ENCODE assay signal across 8 cellular contexts in the genomic region with DNA sequence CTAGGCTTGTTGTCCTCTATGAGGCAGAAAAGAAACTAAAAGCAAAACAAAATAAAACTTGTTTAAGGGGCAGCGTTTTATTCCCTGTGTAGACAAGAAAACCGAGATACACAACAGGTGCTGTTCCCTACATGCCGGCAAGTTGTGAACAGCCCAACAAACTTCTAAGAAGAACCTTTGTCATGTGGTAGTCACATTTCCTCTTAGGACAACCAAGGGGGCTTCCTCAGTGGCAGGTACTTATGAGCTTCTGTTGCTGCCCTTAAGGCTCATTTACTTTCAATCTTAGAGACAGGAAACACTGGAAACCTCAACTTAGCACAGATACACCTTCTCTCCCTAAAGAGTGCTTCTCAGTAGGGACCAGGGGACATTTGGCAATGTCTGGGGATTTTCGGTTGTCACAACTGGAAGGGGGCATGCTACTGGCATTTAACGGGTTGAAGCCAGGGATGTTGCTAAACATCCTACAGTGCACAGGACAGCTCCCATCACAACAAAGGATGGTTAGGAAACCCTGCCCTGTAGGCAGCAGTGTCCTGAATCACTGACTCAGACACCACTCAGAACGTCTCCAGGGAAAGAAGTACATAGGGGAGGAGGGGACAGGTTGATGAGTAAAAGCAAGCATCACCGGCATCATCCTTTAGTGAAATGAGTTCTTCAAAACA.
DNase-seq lines count a peak whose midpoint lies in the region; ATAC-seq and TF ChIP-seq lines count a peak whose summit lies in the region.

No MANE protein-coding gene starts in this region.

- H3K4me1 Mint-ChIP-seq in activated CD4-positive, alpha-beta memory T cell treated with anti-CD3 and anti-CD28 coated beads, Interleukin-2, amount 10 ng/mL, durations not matched to agents 7 days and 5 days: peaks cover 27% of the 10 kb centered on the region
- H3K4me1 Mint-ChIP-seq in stimulated activated memory B cell treated with anti-CD40 and anti-IgM and Interleukin-4, amounts not matched to agents 10 μg/mL and 1 μg/mL and 100 μg/mL, for 72 hours: peaks cover 9% of the 10 kb centered on the region
- H3K4me1 Mint-ChIP-seq in WTC11 (no peaks in the 10 kb centered on the region), glutamatergic neuron (ENCODE audit: low read depth, unreplicated experiment) (no peaks in the 10 kb centered on the region)

- no peak for TF ChIP-seq CTCF in WTC11 (IDR thresholded peaks at IDR 0.05)
- TF ChIP-seq CTCF in glutamatergic neuron (IDR thresholded peaks at IDR 0.05; ENCODE audit: partially characterized antibody, unreplicated experiment): no peak

- peak overlapping the region; percentile 87 for H3K27ac Mint-ChIP-seq in activated CD4-positive, alpha-beta memory T cell treated with anti-CD3 and anti-CD28 coated beads, Interleukin-2, amount 10 ng/mL, durations not matched to agents 7 days and 5 days
- peak overlapping the region; percentile 71 for H3K27ac Mint-ChIP-seq in stimulated activated memory B cell treated with anti-CD40 and anti-IgM and Interleukin-4, amounts not matched to agents 10 μg/mL and 1 μg/mL and 100 μg/mL, for 72 hours
- H3K27ac Mint-ChIP-seq in WTC11: no peak overlapping the region
- H3K27ac Mint-ChIP-seq in glutamatergic neuron (ENCODE audit: unreplicated experiment): no peak overlapping the region

- peaks cover 5% of the 10 kb centered on the region for H3K27me3 Mint-ChIP-seq in activated CD4-positive, alpha-beta memory T cell treated with anti-CD3 and anti-CD28 coated beads, Interleukin-2, amount 10 ng/mL, durations not matched to agents 7 days and 5 days
- H3K27me3 Mint-ChIP-seq in stimulated activated memory B cell treated with anti-CD40 and anti-IgM and Interleukin-4, amounts not matched to agents 10 μg/mL and 1 μg/mL and 100 μg/mL, for 72 hours: no peaks in the 10 kb centered on the region
- H3K27me3 Mint-ChIP-seq in WTC11 (ENCODE audit: low read depth) (no peaks in the 10 kb centered on the region; the same call in 1 of the 2 replicates), glutamatergic neuron (ENCODE audit: unreplicated experiment) (no peaks in the 10 kb centered on the region)

- DNase-seq in activated T-cell treated with anti-CD3 and anti-CD28 coated beads for 48 hours (ENCODE audit: low read depth): peak; percentile 8
- no peak for DNase-seq in activated T-cell treated with anti-CD3 and anti-CD28 coated beads for 4 hours
- DNase-seq in activated CD4-positive, alpha-beta memory T cell treated with anti-CD3 and anti-CD28 coated beads, Interleukin-2, amount 10 ng/mL, durations not matched to agents 7 days and 5 days: peak; percentile 18
- DNase-seq in WTC11 (ENCODE audit: low spot score): no peak
- no peak for DNase-seq in hepatic stellate cell (ENCODE audit: low spot score)
- DNase-seq in glutamatergic neuron: no peak

- CTCF ChIA-PET in activated CD4-positive, alpha-beta memory T cell treated with anti-CD3 and anti-CD28 coated beads, Interleukin-2, amount 10 ng/mL, durations not matched to agents 7 days and 5 days (lab: Charles Lee): interaction anchor here (1.6 kb wide), 1 partner anchor 14 kb away, joined by 4 read pairs; no protein-coding TSS in a partner anchor
- CTCF ChIA-PET in WTC11 (lab: Charles Lee): no interaction called here

- peak overlapping the region; percentile 76 for H3K4me3 Mint-ChIP-seq in activated CD4-positive, alpha-beta memory T cell treated with anti-CD3 and anti-CD28 coated beads, Interleukin-2, amount 10 ng/mL, durations not matched to agents 7 days and 5 days
- peak overlapping the region; percentile 59 for H3K4me3 Mint-ChIP-seq in stimulated activated memory B cell treated with anti-CD40 and anti-IgM and Interleukin-4, amounts not matched to agents 10 μg/mL and 1 μg/mL and 100 μg/mL, for 72 hours
- H3K4me3 Mint-ChIP-seq in WTC11 (no peak overlapping the region), glutamatergic neuron (ENCODE audit: unreplicated experiment) (no peak overlapping the region)

- ATAC-seq in HG02970 (IDR thresholded peaks at IDR 0.05; ENCODE audit: low FRiP score, unreplicated experiment) (peak; percentile 43), WTC11 (no peak)
- ATAC-seq in stimulated activated memory B cell treated with anti-CD40 and anti-IgM and Interleukin-4, amounts not matched to agents 10 μg/mL and 1 μg/mL and 100 μg/mL, for 72 hours: peak; percentile 77

- H3K9me3 Mint-ChIP-seq in activated CD4-positive, alpha-beta memory T cell treated with anti-CD3 and anti-CD28 coated beads, Interleukin-2, amount 10 ng/mL, durations not matched to agents 7 days and 5 days: no peaks in the 10 kb centered on the region
- no peaks in the 10 kb centered on the region for H3K9me3 Mint-ChIP-seq in stimulated activated memory B cell treated with anti-CD40 and anti-IgM and Interleukin-4, amounts not matched to agents 10 μg/mL and 1 μg/mL and 100 μg/mL, for 72 hours
- H3K9me3 Mint-ChIP-seq in WTC11: no peaks in the 10 kb centered on the region
- no peaks in the 10 kb centered on the region for H3K9me3 Mint-ChIP-seq in glutamatergic neuron (ENCODE audit: unreplicated experiment)

- H3K36me3 Mint-ChIP-seq in activated CD4-positive, alpha-beta memory T cell treated with anti-CD3 and anti-CD28 coated beads, Interleukin-2, amount 10 ng/mL, durations not matched to agents 7 days and 5 days (ENCODE audit: low read depth): peaks cover 3% of the 10 kb centered on the region
- H3K36me3 Mint-ChIP-seq in stimulated activated memory B cell treated with anti-CD40 and anti-IgM and Interleukin-4, amounts not matched to agents 10 μg/mL and 1 μg/mL and 100 μg/mL, for 72 hours: no peaks in the 10 kb centered on the region
- H3K36me3 Mint-ChIP-seq in WTC11: no peaks in the 10 kb centered on the region
- H3K36me3 Mint-ChIP-seq in glutamatergic neuron (ENCODE audit: unreplicated experiment): no peaks in the 10 kb centered on the region

- POLR2A ChIA-PET in activated CD4-positive, alpha-beta memory T cell treated with anti-CD3 and anti-CD28 coated beads, Interleukin-2, amount 10 ng/mL, durations not matched to agents 7 days and 5 days (lab: Charles Lee): interaction anchor here (1.2 kb wide), 1 partner anchor 16 kb away, joined by 5 read pairs; no protein-coding TSS in a partner anchor
- POLR2A ChIA-PET in WTC11 (lab: Charles Lee): no interaction called here

TF ChIP-seq in WTC11, 78 proteins besides CTCF, POLR2A, EP300 and RAD21 (continues in another document):
- TF ChIP-seq ESRRA (CRISPR knock-in tag; IDR thresholded peaks at IDR 0.05; ENCODE audit: borderline replicate concordance): no peak
- no peak for TF ChIP-seq JAZF1 (CRISPR knock-in tag; IDR thresholded peaks at IDR 0.05)
- no peak for TF ChIP-seq ZNF317 (CRISPR knock-in tag; IDR thresholded peaks at IDR 0.05; ENCODE audit: borderline replicate concordance, low read depth)
- TF ChIP-seq, protein P1, sequence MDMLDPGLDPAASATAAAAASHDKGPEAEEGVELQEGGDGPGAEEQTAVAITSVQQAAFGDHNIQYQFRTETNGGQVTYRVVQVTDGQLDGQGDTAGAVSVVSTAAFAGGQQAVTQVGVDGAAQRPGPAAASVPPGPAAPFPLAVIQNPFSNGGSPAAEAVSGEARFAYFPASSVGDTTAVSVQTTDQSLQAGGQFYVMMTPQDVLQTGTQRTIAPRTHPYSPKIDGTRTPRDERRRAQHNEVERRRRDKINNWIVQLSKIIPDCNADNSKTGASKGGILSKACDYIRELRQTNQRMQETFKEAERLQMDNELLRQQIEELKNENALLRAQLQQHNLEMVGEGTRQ (CRISPR knock-in tag; IDR thresholded peaks at IDR 0.05): no peak
- TF ChIP-seq ELF4 (CRISPR knock-in tag; IDR thresholded peaks at IDR 0.05; ENCODE audit: low read depth): no peak
- TF ChIP-seq ZBTB43 (CRISPR knock-in tag; IDR thresholded peaks at IDR 0.05): no peak
- TF ChIP-seq TCF7 (CRISPR knock-in tag; IDR thresholded peaks at IDR 0.05; ENCODE audit: low read depth): no peak
- TF ChIP-seq IRF1 (CRISPR knock-in tag; IDR thresholded peaks at IDR 0.05): no peak
- TF ChIP-seq FOXJ3 (CRISPR knock-in tag; IDR thresholded peaks at IDR 0.05; ENCODE audit: borderline replicate concordance): no peak

Comparison
In these comparisons a context has a peak if more than half of its experiments do, and no peak if none do; other contexts are left out.
1. DNase-seq: peak in activated T-cell treated with anti-CD3 and anti-CD28 coated beads for 48 hours (single experiment) and activated CD4-positive, alpha-beta memory T cell treated with anti-CD3 and anti-CD28 coated beads, Interleukin-2, amount 10 ng/mL, durations not matched to agents 7 days and 5 days (single experiment); none in activated T-cell treated with anti-CD3 and anti-CD28 coated beads for 4 hours (single experiment), WTC11 (single experiment), hepatic stellate cell (single experiment) and glutamatergic neuron (single experiment).
2. H3K27ac Mint-ChIP-seq: peak in activated CD4-positive, alpha-beta memory T cell treated with anti-CD3 and anti-CD28 coated beads, Interleukin-2, amount 10 ng/mL, durations not matched to agents 7 days and 5 days (single experiment) and stimulated activated memory B cell treated with anti-CD40 and anti-IgM and Interleukin-4, amounts not matched to agents 10 μg/mL and 1 μg/mL and 100 μg/mL, for 72 hours (single experiment); none in WTC11 (single experiment) and glutamatergic neuron (single experiment).
3. H3K4me3 Mint-ChIP-seq: peak in activated CD4-positive, alpha-beta memory T cell treated with anti-CD3 and anti-CD28 coated beads, Interleukin-2, amount 10 ng/mL, durations not matched to agents 7 days and 5 days (single experiment) and stimulated activated memory B cell treated with anti-CD40 and anti-IgM and Interleukin-4, amounts not matched to agents 10 μg/mL and 1 μg/mL and 100 μg/mL, for 72 hours (single experiment); none in WTC11 (single experiment) and glutamatergic neuron (single experiment).